14 cellular contexts compared by ENCODE assay signal in the genomic region with DNA sequence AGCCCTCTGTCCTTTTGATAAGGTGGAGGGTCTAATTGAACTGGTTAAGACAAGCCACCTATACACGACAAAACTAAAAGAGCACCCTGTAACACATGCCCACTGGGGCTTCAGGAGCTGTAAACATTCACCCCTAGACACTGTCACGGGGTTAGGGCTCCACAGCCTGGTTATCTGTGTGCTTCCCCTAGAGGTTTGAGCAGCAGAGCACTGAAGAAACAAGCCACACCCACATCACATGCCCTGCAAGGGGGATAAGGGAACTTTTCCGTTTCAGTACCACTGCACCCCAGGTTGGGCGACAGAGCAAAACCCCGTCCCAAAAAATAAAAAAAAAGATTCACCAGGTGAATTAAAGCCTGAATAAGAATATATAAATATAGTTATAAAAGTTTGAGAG.
DNase-seq lines count a peak whose midpoint lies in the region; ATAC-seq and TF ChIP-seq lines count a peak whose summit lies in the region.
"Had no signal": no experiment of that assay in that cellular context is flagged by ENCODE, and none has a peak within 500 bp of the region (broad histone marks: within the 10 kb centered on the region; RNA-seq: fewer than 3 reads in every experiment).

No MANE protein-coding gene starts in this region.

- H3K4me3 ChIP-seq in mesendoderm (ENCODE audit: low read length) (no peak overlapping the region), tibial nerve (no peak overlapping the region)
- H3K4me3 ChIP-seq: GM23248, left ventricle myocardium inferior had no signal

- no peak overlapping the region for H4K5ac ChIP-seq in mesendoderm (ENCODE audit: low read length)

- no CpG with 5 or more reads among the region's 5 CpGs for WGBS in mesendoderm (ENCODE audit: extremely low coverage, insufficient coverage, low lambda C conversion rate)
- 94 to 95% methylated on average over 5 of the region's 5 CpGs for WGBS in tibial nerve, 2 donors

- peaks cover 0 to 29% (median 0%) of the 10 kb centered on the region in 4 donors for H3K9me3 ChIP-seq in tibial nerve

- no peaks in the 10 kb centered on the region for H3K4me1 ChIP-seq in mesendoderm (ENCODE audit: control insufficient read depth, low read depth, low read length)
- no peaks in the 10 kb centered on the region for H3K4me1 ChIP-seq in tibial nerve
- H3K4me1 ChIP-seq: left ventricle myocardium inferior had no signal

- H3K36me3 ChIP-seq in mesendoderm (ENCODE audit: control insufficient read depth, insufficient read depth, low read length) (no peaks in the 10 kb centered on the region), tibial nerve (no peaks in the 10 kb centered on the region)
- H3K36me3 ChIP-seq: left ventricle myocardium inferior had no signal

- ATAC-seq in GM18907 (IDR thresholded peaks at IDR 0.05; ENCODE audit: unreplicated experiment) (peak; percentile 55), HG02571 (IDR thresholded peaks at IDR 0.05; ENCODE audit: unreplicated experiment) (peak; percentile 74), HG03565 (IDR thresholded peaks at IDR 0.05; ENCODE audit: unreplicated experiment) (peak; percentile 81)

- H4K8ac ChIP-seq in mesendoderm (ENCODE audit: low read depth, low read length): no peak overlapping the region

- no peaks in the 10 kb centered on the region for H3K79me2 ChIP-seq in mesendoderm (ENCODE audit: control insufficient read depth, insufficient read depth, low read length)

- no peak overlapping the region for H3K23ac ChIP-seq in mesendoderm (ENCODE audit: low read length)

- DNase-seq in mesendoderm (peak; percentile 46), DMS79 treated with DMSO at 0.1 percent for 48 hours (lab: John Stamatoyannopoulos, UW) (no peak), GM13977 (ENCODE audit: low spot score) (no peak), tibial nerve (ENCODE audit: low spot score in 2 of 2) (no peak)
- DNase-seq: activated CD4-positive, alpha-beta T cell treated with anti-CD3 and anti-CD28 coated beads for 48 hours; activated naive CD8-positive, alpha-beta T cell treated with anti-CD3 and anti-CD28 coated beads for 36 hours; activated T-cell treated with anti-CD3 and anti-CD28 coated beads for 4 hours; DND-41; left ventricle myocardium inferior; stimulated activated naive CD8-positive, alpha-beta T cell treated with anti-CD3 and anti-CD28 coated beads, Interleukin-15, amount 100 ng/mL, for 72 hours had no signal

- H3K4me2 ChIP-seq in mesendoderm (ENCODE audit: low read length): no peak overlapping the region

- H2BK5ac ChIP-seq in mesendoderm (ENCODE audit: low read length): no peak overlapping the region

- H3K27me3 ChIP-seq in mesendoderm (ENCODE audit: insufficient read depth, low read length, poor library complexity): no peaks in the 10 kb centered on the region
- H3K27me3 ChIP-seq in tibial nerve: no peaks in the 10 kb centered on the region

- H3K4ac ChIP-seq in mesendoderm (ENCODE audit: low read depth, low read length): no peak overlapping the region

- H3K27ac ChIP-seq in mesendoderm (ENCODE audit: low read depth, low read length) (no peak overlapping the region), tibial nerve (no peak overlapping the region)
- H3K27ac ChIP-seq: GM23248, left ventricle myocardium inferior had no signal

- no peak overlapping the region for H2AK5ac ChIP-seq in mesendoderm (ENCODE audit: low read length)

- H3K9ac ChIP-seq in mesendoderm (ENCODE audit: low read length): no peak overlapping the region
- H3K9ac ChIP-seq: GM23248 had no signal

- H3K79me1 ChIP-seq in mesendoderm (ENCODE audit: low read length): no peaks in the 10 kb centered on the region

- TF ChIP-seq EP300 in tibial nerve (IDR thresholded peaks at IDR 0.05): no peak

- H3K18ac ChIP-seq in mesendoderm (ENCODE audit: low read length): no peak overlapping the region

- H2BK15ac ChIP-seq in mesendoderm (replicated peaks; ENCODE audit: low read depth): no peak overlapping the region

- TF ChIP-seq CTCF in GM13977 (IDR thresholded peaks at IDR 0.05; ENCODE audit: extremely low read depth, insufficient read depth, missing control alignments) (no peak), tibial nerve (IDR thresholded peaks at IDR 0.05) (no peak)

- no peak overlapping the region for H3K56ac ChIP-seq in mesendoderm (ENCODE audit: low read length)

- in situ Hi-C loops in GM13977 (cut with MboI; ENCODE audit: low pct_unique_long_range_greater_than_20kb, low sequenced_read_pairs, unreplicated experiment): no loop called here

- no peak overlapping the region for H2BK120ac ChIP-seq in mesendoderm (ENCODE audit: low read depth, low read length)

- TF ChIP-seq POLR2A in tibial nerve (IDR thresholded peaks at IDR 0.05): no peak
